8 cellular contexts compared by ENCODE assay signal in genomic region chr7:138342990-138343389, GRCh38.
"Had no signal": no experiment of that assay in that cellular context is flagged by ENCODE, and none has a peak within 500 bp of the region (broad histone marks: within the 10 kb centered on the region; RNA-seq: fewer than 3 reads in every experiment).

No MANE protein-coding gene starts in this region.

- H3K27ac ChIP-seq: HL-60 had no signal

- DNase-seq: H9, HCEC 1CT, HFFc6, IMR-90, KG1 had no signal

- H3K4me3 ChIP-seq: GM23338, K562 had no signal
